In genomic region chr2:229713371-229714079, GRCh38 we compare ENCODE assay signal across 8 cellular contexts. TPM values are rescaled to one million over a fixed set of nuclear protein-coding genes. Genes with fewer than 3 reads are reported as not detected.
DNase-seq lines count a peak whose midpoint lies in the region; ATAC-seq, FAIRE-seq and TF ChIP-seq lines count a peak whose summit lies in the region.

No MANE protein-coding gene starts in this region.

- peaks cover 7% of the 10 kb centered on the region for H3K36me3 Mint-ChIP-seq in CD4-positive, CD25-positive, alpha-beta regulatory T cell

- H3K9me3 ChIP-seq in CD4-positive, CD25-positive, alpha-beta regulatory T cell (ENCODE audit: control insufficient read depth in 2 of 2, low read length in 2 of 2) = peaks cover 0 to 7% of the 10 kb centered on the region in 2 experiments

- TF ChIP-seq CTCF in GM20000 (IDR thresholded peaks at IDR 0.05; ENCODE audit: extremely low read depth, missing control alignments) (no peak), bronchial epithelial cell (IDR thresholded peaks at IDR 0.05; ENCODE audit: insufficient read depth, low read length, severe bottlenecking) (no peak)

- no peak overlapping the region for H3K27ac Mint-ChIP-seq in CD4-positive, CD25-positive, alpha-beta regulatory T cell

- H3K4me3 ChIP-seq in CD4-positive, CD25-positive, alpha-beta regulatory T cell (ENCODE audit: low read depth, low read length) = no peak overlapping the region
- H3K4me3 ChIP-seq in bronchial epithelial cell (ENCODE audit: low read depth, low read length) = peak overlapping the region; percentile 5

- no peak for FAIRE-seq in bronchial epithelial cell (lab: Jason Lieb, UNC)

- peaks cover 4 to 22% (median 9%) of the 10 kb centered on the region in 4 donors for H3K4me1 Mint-ChIP-seq in CD4-positive, CD25-positive, alpha-beta regulatory T cell

- H3K36me3 ChIP-seq in CD4-positive, CD25-positive, alpha-beta regulatory T cell (ENCODE audit: control insufficient read depth, insufficient read depth, low read length) = no peaks in the 10 kb centered on the region
- no peaks in the 10 kb centered on the region for H3K36me3 ChIP-seq in bronchial epithelial cell (ENCODE audit: control insufficient read depth, insufficient read depth, low read length)

- peaks cover 21% of the 10 kb centered on the region for H3K4me1 ChIP-seq in CD4-positive, CD25-positive, alpha-beta regulatory T cell (ENCODE audit: control insufficient read depth, insufficient read depth, low read length, poor library complexity, severe bottlenecking)

- H3K27me3 ChIP-seq in CD4-positive, CD25-positive, alpha-beta regulatory T cell (ENCODE audit: control insufficient read depth, insufficient read depth, low read length) = peaks cover 64% of the 10 kb centered on the region
- H3K27me3 ChIP-seq in bronchial epithelial cell (ENCODE audit: control insufficient read depth, insufficient read depth, low read length) = peaks cover 20% of the 10 kb centered on the region
- peaks cover 2% of the 10 kb centered on the region for H3K27me3 ChIP-seq in layer of hippocampus (ENCODE audit: control insufficient read depth, insufficient read depth, low read length)

- H3K27me3 Mint-ChIP-seq in CD4-positive, CD25-positive, alpha-beta regulatory T cell = peaks cover 73% of the 10 kb centered on the region

- ATAC-seq in CD4-positive, CD25-positive, alpha-beta regulatory T cell (ENCODE audit: low read depth in 2 of 2) = no peak
- no peak for ATAC-seq in HG03196 (IDR thresholded peaks at IDR 0.05; ENCODE audit: unreplicated experiment)

- H3K9me3 Mint-ChIP-seq in CD4-positive, CD25-positive, alpha-beta regulatory T cell = peaks cover 0 to 12% (median 3%) of the 10 kb centered on the region in 7 donors

- H3K27ac ChIP-seq in CD4-positive, CD25-positive, alpha-beta regulatory T cell (ENCODE audit: insufficient read depth, low read length, poor library complexity, severe bottlenecking) = no peak overlapping the region
- H3K27ac ChIP-seq in layer of hippocampus (ENCODE audit: low read depth, low read length) = peak overlapping the region; percentile 58
- H3K27ac ChIP-seq in substantia nigra (ENCODE audit: low read depth, low read length, poor library complexity, severe bottlenecking) = peak overlapping the region; percentile 76

- peak overlapping the region in 3 of 4 donors; percentile 52 to 68 (median 55) for H3K4me3 Mint-ChIP-seq in CD4-positive, CD25-positive, alpha-beta regulatory T cell

- no peak for DNase-seq in CD4-positive, CD25-positive, alpha-beta regulatory T cell
- peak; percentile 40 for DNase-seq in GM20000 (ENCODE audit: low spot score)
- peak; percentile 78 for DNase-seq in NCI-H510A treated with DMSO at 0.1 percent for 48 hours (lab: John Stamatoyannopoulos, UW)
- no peak for DNase-seq in bronchial epithelial cell (ENCODE audit: low read depth)
- peak in 48 of 49 donors; percentile 9 to 83 (median 66) for DNase-seq in substantia nigra (lab: John Stamatoyannopoulos, UW)
- DNase-seq in RKO (ENCODE audit: low spot score) = no peak

RNA-seq across cellular contexts. Expression of gene DNER, which starts 0.8 kb away (rescaled TPM):
- not detected for total RNA-seq in CD4-positive, CD25-positive, alpha-beta regulatory T cell
- polyA plus RNA-seq in CD4-positive, CD25-positive, alpha-beta regulatory T cell = under 1 TPM in 1 of 4 donors, not detected in 3; 0.23 TPM
- 0.51 and 1.8 TPM in 2 replicates for total RNA-seq in bronchial epithelial cell

Comparison
In these comparisons a context has a peak if more than half of its experiments do, and no peak if none do; other contexts are left out.
1. DNase-seq: peak in GM20000 (single experiment), NCI-H510A treated with DMSO at 0.1 percent for 48 hours (single experiment) and substantia nigra (48 of 49); none in CD4-positive, CD25-positive, alpha-beta regulatory T cell (0 of 3), bronchial epithelial cell (single experiment) and RKO (single experiment).